Comparison of ENCODE assay signal across 1 cellular context in genomic region chr19:11187409-11187808, GRCh38.
TF ChIP-seq lines count a peak whose summit lies in the region.

No MANE protein-coding gene starts in this region.

TF ChIP-seq in GM12878, 131 proteins besides CTCF, POLR2A, EP300 and RAD21:
- TF ChIP-seq ZBTB40 (IDR thresholded peaks at IDR 0.05; ENCODE audit: borderline replicate concordance) (peak; percentile 52), RELA (IDR thresholded peaks at IDR 0.05; ENCODE audit: borderline replicate concordance, partially characterized antibody) (no peak)
- TF ChIP-seq, protein P1, sequence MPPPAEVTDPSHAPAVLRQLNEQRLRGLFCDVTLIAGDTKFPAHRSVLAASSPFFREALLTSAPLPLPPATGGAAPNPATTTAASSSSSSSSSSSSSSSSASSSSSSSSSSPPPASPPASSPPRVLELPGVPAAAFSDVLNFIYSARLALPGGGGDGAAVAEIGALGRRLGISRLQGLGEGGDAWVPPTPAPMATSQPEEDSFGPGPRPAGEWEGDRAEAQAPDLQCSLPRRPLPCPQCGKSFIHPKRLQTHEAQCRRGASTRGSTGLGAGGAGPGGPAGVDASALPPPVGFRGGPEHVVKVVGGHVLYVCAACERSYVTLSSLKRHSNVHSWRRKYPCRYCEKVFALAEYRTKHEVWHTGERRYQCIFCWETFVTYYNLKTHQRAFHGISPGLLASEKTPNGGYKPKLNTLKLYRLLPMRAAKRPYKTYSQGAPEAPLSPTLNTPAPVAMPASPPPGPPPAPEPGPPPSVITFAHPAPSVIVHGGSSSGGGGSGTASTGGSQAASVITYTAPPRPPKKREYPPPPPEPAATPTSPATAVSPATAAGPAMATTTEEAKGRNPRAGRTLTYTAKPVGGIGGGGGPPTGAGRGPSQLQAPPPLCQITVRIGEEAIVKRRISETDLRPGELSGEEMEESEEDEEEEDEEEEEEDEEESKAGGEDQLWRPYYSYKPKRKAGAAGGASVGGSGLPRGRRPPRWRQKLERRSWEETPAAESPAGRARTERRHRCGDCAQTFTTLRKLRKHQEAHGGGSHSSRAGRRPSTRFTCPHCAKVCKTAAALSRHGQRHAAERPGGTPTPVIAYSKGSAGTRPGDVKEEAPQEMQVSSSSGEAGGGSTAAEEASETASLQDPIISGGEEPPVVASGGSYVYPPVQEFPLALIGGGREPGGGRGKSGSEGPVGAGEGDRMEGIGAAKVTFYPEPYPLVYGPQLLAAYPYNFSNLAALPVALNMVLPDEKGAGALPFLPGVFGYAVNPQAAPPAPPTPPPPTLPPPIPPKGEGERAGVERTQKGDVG (CRISPR knock-in tag; IDR thresholded peaks at IDR 0.05): no peak
